Comparison of ENCODE assay signal across 13 cellular contexts in the genomic region with DNA sequence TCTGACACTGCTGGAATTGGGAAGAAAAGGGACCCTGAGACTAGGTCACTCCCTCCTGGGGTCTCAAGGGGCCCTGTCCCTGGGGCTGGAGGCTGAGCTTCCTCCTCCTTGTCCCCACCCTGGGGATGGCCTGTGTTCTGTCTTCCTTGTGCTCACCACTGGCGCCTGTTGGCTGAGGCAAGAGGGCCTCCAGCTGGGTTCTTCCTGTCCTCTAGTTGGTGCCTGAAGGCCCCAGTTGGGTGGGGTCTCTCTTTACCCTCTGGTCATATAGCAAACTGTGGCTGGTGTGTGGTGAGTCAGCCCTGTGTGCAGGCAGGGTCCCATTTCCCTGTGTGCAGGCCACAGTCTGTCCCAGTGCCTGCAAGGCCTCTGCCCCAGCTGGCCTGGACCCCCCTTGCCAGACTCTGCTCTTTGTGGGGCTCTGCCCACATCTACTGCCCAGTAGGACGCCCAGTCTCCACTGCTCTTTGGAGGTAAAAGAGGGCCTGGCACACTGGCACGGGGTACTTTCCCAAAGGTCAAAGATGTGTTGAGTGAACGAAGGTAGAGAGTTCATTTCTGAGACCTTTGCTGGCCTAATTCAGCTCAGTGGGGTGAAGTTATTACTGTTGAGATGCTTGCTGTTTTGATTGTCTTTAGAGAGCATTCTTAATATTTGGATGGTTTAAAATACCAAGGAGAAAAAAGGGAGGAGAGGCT. TPM values are rescaled to one million over a fixed set of nuclear protein-coding genes. Genes with fewer than 3 reads are reported as not detected.
A peak's percentile ranks its signal among the peaks of the same experiment; 100 is the strongest.
DNase-seq lines count a peak whose midpoint lies in the region; ATAC-seq and TF ChIP-seq lines count a peak whose summit lies in the region.
"Had no signal": no experiment of that assay in that cellular context is flagged by ENCODE, and none has a peak within 500 bp of the region (broad histone marks: within the 10 kb centered on the region; RNA-seq: fewer than 3 reads in every experiment).

No MANE protein-coding gene starts in this region.

- H3K27me3 ChIP-seq in CD4-positive, alpha-beta memory T cell (ENCODE audit: insufficient read depth, low read length): no peaks in the 10 kb centered on the region
- no peaks in the 10 kb centered on the region for H3K27me3 ChIP-seq in H9 (ENCODE audit: insufficient read depth, low read length)
- H3K27me3 ChIP-seq in mesenchymal stem cell (ENCODE audit: control insufficient read depth in 1 of 2, insufficient read depth in 1 of 2, low read length in 2 of 2): peaks cover 0 to 6% of the 10 kb centered on the region in 2 experiments
- H3K27me3 ChIP-seq in uterus: no peaks in the 10 kb centered on the region
- no peaks in the 10 kb centered on the region for H3K27me3 ChIP-seq in GM23338 (ENCODE audit: insufficient read depth)
- H3K27me3 ChIP-seq in endodermal cell (ENCODE audit: control insufficient read depth, insufficient read depth, low read length, poor library complexity, severe bottlenecking): no peaks in the 10 kb centered on the region
- H3K27me3 ChIP-seq: vagina had no signal

- H2AFZ ChIP-seq in H9 (ENCODE audit: low read length) (no peak overlapping the region), mesenchymal stem cell (ENCODE audit: low read depth, low read length) (no peak overlapping the region), GM23338 (no peak overlapping the region)

- H3F3A ChIP-seq in GM23338 (replicated peaks; ENCODE audit: low read depth): no peaks in the 10 kb centered on the region

- H3K14ac ChIP-seq in H9 (ENCODE audit: insufficient read depth, low read length) (no peak overlapping the region), mesenchymal stem cell (ENCODE audit: low read length in 2 of 2) (no peak overlapping the region)

- H3K18ac ChIP-seq in H9 (ENCODE audit: insufficient read length, low read depth, low read length): no peak overlapping the region
- H3K18ac ChIP-seq in mesenchymal stem cell (ENCODE audit: low read depth in 1 of 2, low read length in 2 of 2): no peak overlapping the region

- no peak overlapping the region for H3K4me2 ChIP-seq in H9 (ENCODE audit: insufficient read depth, insufficient read length, low read length)
- H3K4me2 ChIP-seq in mesenchymal stem cell (ENCODE audit: low read length, poor library complexity, severe bottlenecking): no peak overlapping the region
- no peak overlapping the region for H3K4me2 ChIP-seq in GM23338

- POLR2A ChIA-PET in CD4-positive, alpha-beta memory T cell (lab: Charles Lee; ENCODE audit: partially characterized antibody): interaction anchor here (0.8 to 1.0 kb wide), 2 partner anchors 19 to 29 kb away, joined by 3 read pairs; no protein-coding TSS in a partner anchor
- POLR2A ChIA-PET in activated CD4-positive, alpha-beta memory T cell treated with anti-CD3 and anti-CD28 coated beads, Interleukin-2, amount 10 ng/mL, durations not matched to agents 7 days and 5 days (lab: Charles Lee): interaction anchor here (0.6 to 2.0 kb wide), 4 partner anchors 14 to 148 kb away, joined by 3 to 7 read pairs (median 4); partner anchors contain the start of genes CDC45, HIRA and MRPL40

- H3K9ac ChIP-seq in H9 (ENCODE audit: extremely low read depth, insufficient read length, low read length) (no peak overlapping the region), mesenchymal stem cell (ENCODE audit: low read length) (no peak overlapping the region), endodermal cell (ENCODE audit: extremely low read depth, low read length, poor library complexity, severe bottlenecking) (no peak overlapping the region)

- no CpG with 5 or more reads among the region's 4 CpGs for WGBS in H9 (ENCODE audit: extremely low coverage, insufficient read length, low lambda C conversion rate)
- 82% methylated on average over 4 of the region's 4 CpGs for WGBS in mesenchymal stem cell
- 89 to 100% methylated on average over 2 to 4 of the region's 4 CpGs for WGBS in endodermal cell (ENCODE audit: insufficient coverage in 1 of 2, insufficient read length in 1 of 2), 2 experiments

- H3K79me1 ChIP-seq in H9 (ENCODE audit: insufficient read depth, low read depth, low read length, poor library complexity, severe bottlenecking) (no peaks in the 10 kb centered on the region), mesenchymal stem cell (replicated peaks; ENCODE audit: low read length, poor library complexity, severe bottlenecking) (no peaks in the 10 kb centered on the region)

- no peak overlapping the region for H2BK20ac ChIP-seq in H9 (ENCODE audit: low read depth, low read length, poor library complexity, severe bottlenecking)

- no peak overlapping the region for H4K91ac ChIP-seq in H9 (ENCODE audit: insufficient read length, low read depth, low read length)
- H4K91ac ChIP-seq in mesenchymal stem cell (ENCODE audit: low read length): peak overlapping the region; percentile 63

- H3K4me1 ChIP-seq in CD4-positive, alpha-beta memory T cell (ENCODE audit: insufficient read depth, low read length): peaks cover 38% of the 10 kb centered on the region
- H3K4me1 ChIP-seq in H9 (ENCODE audit: insufficient read depth, low read length): no peaks in the 10 kb centered on the region; the same call in 1 of the 2 replicates
- H3K4me1 ChIP-seq in mesenchymal stem cell (ENCODE audit: control insufficient read depth, insufficient read depth, low read depth, low read length): peaks cover 8% of the 10 kb centered on the region
- no peaks in the 10 kb centered on the region for H3K4me1 ChIP-seq in uterus
- H3K4me1 ChIP-seq in GM23338 (ENCODE audit: insufficient read depth): no peaks in the 10 kb centered on the region
- H3K4me1 ChIP-seq in endodermal cell (ENCODE audit: control insufficient read depth, insufficient read depth, low read length): no peaks in the 10 kb centered on the region
- H3K4me1 ChIP-seq: HAP-1, prostate gland, vagina had no signal

- no peaks in the 10 kb centered on the region for H3K27me3 Mint-ChIP-seq in CD4-positive, alpha-beta memory T cell
- H3K27me3 Mint-ChIP-seq in H9 (ENCODE audit: low read depth) (peaks cover 6% of the 10 kb centered on the region), GM23338 (ENCODE audit: insufficient read depth, low read depth, poor library complexity) (peaks cover 2% of the 10 kb centered on the region), endodermal cell (ENCODE audit: insufficient read depth) (no peaks in the 10 kb centered on the region)
- H3K27me3 Mint-ChIP-seq in activated CD4-positive, alpha-beta memory T cell treated with anti-CD3 and anti-CD28 coated beads, Interleukin-2, amount 10 ng/mL, durations not matched to agents 7 days and 5 days: peaks cover 1% of the 10 kb centered on the region

- H4K20me1 ChIP-seq in H9 (ENCODE audit: control insufficient read depth, insufficient read depth, insufficient read length) (no peaks in the 10 kb centered on the region), GM23338 (replicated peaks; ENCODE audit: insufficient read depth) (no peaks in the 10 kb centered on the region)

- H2AK5ac ChIP-seq in H9 (ENCODE audit: insufficient read length, low read length): no peak overlapping the region
- H2AK5ac ChIP-seq in mesenchymal stem cell (ENCODE audit: low read length, severe bottlenecking): no peak overlapping the region

- no peak overlapping the region for H2BK5ac ChIP-seq in H9 (ENCODE audit: insufficient read length, low read length)
- H2BK5ac ChIP-seq in mesenchymal stem cell (ENCODE audit: low read depth, low read length, poor library complexity, severe bottlenecking): no peak overlapping the region

- no peak overlapping the region for H4K5ac ChIP-seq in H9 (ENCODE audit: insufficient read length, low read depth, low read length)

- no peak overlapping the region for H3K56ac ChIP-seq in H9 (ENCODE audit: insufficient read length, low read depth, low read length)

- intact Hi-C loops in CD4-positive, alpha-beta memory T cell (cut with micrococcal nuclease): no loop called here
- intact Hi-C loops in uterus (cut with DNase I; ENCODE audit: low total_unique reads): loop anchor here (10.0 kb wide), 1 partner anchor 64 kb away; no protein-coding TSS in a partner anchor

- peak overlapping the region; percentile 58 to 95 (median 85) for H3K27ac Mint-ChIP-seq in CD4-positive, alpha-beta memory T cell
- H3K27ac Mint-ChIP-seq in H9: peak overlapping the region in 2 of 3 experiments; percentile 19 to 40; a peak in 2 of 7 replicates
- peak overlapping the region; percentile 72 for H3K27ac Mint-ChIP-seq in activated CD4-positive, alpha-beta memory T cell treated with anti-CD3 and anti-CD28 coated beads, Interleukin-2, amount 10 ng/mL, durations not matched to agents 7 days and 5 days
- no peak overlapping the region for H3K27ac Mint-ChIP-seq in GM23338
- no peak overlapping the region for H3K27ac Mint-ChIP-seq in endodermal cell

- CTCF ChIA-PET in CD4-positive, alpha-beta memory T cell (lab: Charles Lee; ENCODE audit: partially characterized antibody): interaction anchor here (1.4 kb wide), 1 partner anchor 17 kb away, joined by 3 read pairs; no protein-coding TSS in a partner anchor
- CTCF ChIA-PET in activated CD4-positive, alpha-beta memory T cell treated with anti-CD3 and anti-CD28 coated beads, Interleukin-2, amount 10 ng/mL, durations not matched to agents 7 days and 5 days (lab: Charles Lee): interaction anchor here (0.5 kb wide), 1 partner anchor 469 kb away, joined by 3 read pairs; no protein-coding TSS in a partner anchor

- no peaks in the 10 kb centered on the region for H3K9me3 Mint-ChIP-seq in CD4-positive, alpha-beta memory T cell
- H3K9me3 Mint-ChIP-seq in H9: no peaks in the 10 kb centered on the region
- no peaks in the 10 kb centered on the region for H3K9me3 Mint-ChIP-seq in activated CD4-positive, alpha-beta memory T cell treated with anti-CD3 and anti-CD28 coated beads, Interleukin-2, amount 10 ng/mL, durations not matched to agents 7 days and 5 days
- no peaks in the 10 kb centered on the region for H3K9me3 Mint-ChIP-seq in GM23338
- no peaks in the 10 kb centered on the region for H3K9me3 Mint-ChIP-seq in endodermal cell

- TF ChIP-seq POLR2A in uterus (IDR thresholded peaks at IDR 0.05): no peak

- H2BK12ac ChIP-seq in H9 (ENCODE audit: insufficient read length, low read depth, low read length) (no peak overlapping the region), mesenchymal stem cell (ENCODE audit: low read length in 2 of 2) (no peak overlapping the region)

- H3K23ac ChIP-seq in H9 (ENCODE audit: insufficient read length, low read depth, low read length) (no peak overlapping the region), mesenchymal stem cell (ENCODE audit: low read length in 2 of 2) (no peak overlapping the region)

- no peaks in the 10 kb centered on the region for H3K9me2 ChIP-seq in GM23338 (ENCODE audit: insufficient read depth)

- H3K4ac ChIP-seq in H9 (ENCODE audit: low read depth, low read length) (no peak overlapping the region), mesenchymal stem cell (ENCODE audit: low read depth in 1 of 2, low read length in 2 of 2) (no peak overlapping the region)

- H3K9me3 ChIP-seq in CD4-positive, alpha-beta memory T cell (ENCODE audit: control insufficient read depth in 1 of 2, low read length in 2 of 2): no peaks in the 10 kb centered on the region
- H3K9me3 ChIP-seq in H9 (ENCODE audit: control insufficient read depth, low read depth, low read length): no peaks in the 10 kb centered on the region
- H3K9me3 ChIP-seq in mesenchymal stem cell (ENCODE audit: control insufficient read depth, low read length): no peaks in the 10 kb centered on the region
- no peaks in the 10 kb centered on the region for H3K9me3 ChIP-seq in uterus
- no peaks in the 10 kb centered on the region for H3K9me3 ChIP-seq in endodermal cell (ENCODE audit: control insufficient read depth, low read length)
- H3K9me3 ChIP-seq: HAP-1, prostate gland, vagina had no signal

- H3K23me2 ChIP-seq in H9 (ENCODE audit: insufficient read length, low read depth, low read length, poor library complexity, severe bottlenecking): peaks cover 3% of the 10 kb centered on the region

- peak overlapping the region in 5 of 8 donors; percentile 8 to 65 (median 51) for H3K4me3 Mint-ChIP-seq in CD4-positive, alpha-beta memory T cell
- H3K4me3 Mint-ChIP-seq in H9 (no peak overlapping the region), GM23338 (no peak overlapping the region), endodermal cell (no peak overlapping the region)
- no peak overlapping the region for H3K4me3 Mint-ChIP-seq in activated CD4-positive, alpha-beta memory T cell treated with anti-CD3 and anti-CD28 coated beads, Interleukin-2, amount 10 ng/mL, durations not matched to agents 7 days and 5 days

- H3K79me2 ChIP-seq in H9 (ENCODE audit: insufficient read depth, low read length): no peaks in the 10 kb centered on the region
- H3K79me2 ChIP-seq in GM23338 (replicated peaks; ENCODE audit: insufficient read depth): no peaks in the 10 kb centered on the region

- H3K4me3 ChIP-seq in CD4-positive, alpha-beta memory T cell (ENCODE audit: low read length in 2 of 2): no peak overlapping the region
- H3K4me3 ChIP-seq in mesenchymal stem cell (ENCODE audit: insufficient read depth in 1 of 2, low read depth in 1 of 2, low read length in 2 of 2) (no peak overlapping the region), uterus (no peak overlapping the region), GM23338 (no peak overlapping the region), endodermal cell (ENCODE audit: low read length) (no peak overlapping the region)
- H3K4me3 ChIP-seq: HAP-1, prostate gland, vagina had no signal

- H3K36me3 ChIP-seq in CD4-positive, alpha-beta memory T cell (ENCODE audit: insufficient read depth, low read length): no peaks in the 10 kb centered on the region
- H3K36me3 ChIP-seq in mesenchymal stem cell (ENCODE audit: control insufficient read depth in 1 of 2, insufficient read depth in 2 of 2, low read depth in 1 of 2, low read length in 2 of 2) (no peaks in the 10 kb centered on the region), uterus (no peaks in the 10 kb centered on the region), GM23338 (ENCODE audit: insufficient read depth) (no peaks in the 10 kb centered on the region), endodermal cell (ENCODE audit: control insufficient read depth, insufficient read depth, low read length) (no peaks in the 10 kb centered on the region)
- H3K36me3 ChIP-seq: HAP-1, prostate gland, vagina had no signal

- H4K8ac ChIP-seq in H9 (replicated peaks; ENCODE audit: insufficient read length, low read depth, low read length): no peak overlapping the region
- no peak overlapping the region for H4K8ac ChIP-seq in mesenchymal stem cell (ENCODE audit: low read length)

- H3K27ac ChIP-seq in CD4-positive, alpha-beta memory T cell (ENCODE audit: low read depth, low read length): no peak overlapping the region
- no peak overlapping the region for H3K27ac ChIP-seq in H9 (ENCODE audit: insufficient read length, low read depth, low read length)
- no peak overlapping the region for H3K27ac ChIP-seq in mesenchymal stem cell (ENCODE audit: low read length, poor library complexity, severe bottlenecking)
- peak overlapping the region in 1 of 2 donors; percentile 31 for H3K27ac ChIP-seq in uterus
- no peak overlapping the region for H3K27ac ChIP-seq in GM23338 (ENCODE audit: low read depth)
- no peak overlapping the region for H3K27ac ChIP-seq in endodermal cell (ENCODE audit: low read depth, low read length)
- H3K27ac ChIP-seq: prostate gland, vagina had no signal

- DNase-seq in CD4-positive, alpha-beta memory T cell: no peak
- DNase-seq in H9 (no peak), mesenchymal stem cell (no peak), uterus (no peak), GM23338 (ENCODE audit: low spot score) (no peak), endodermal cell (no peak)
- DNase-seq in activated CD4-positive, alpha-beta memory T cell treated with anti-CD3 and anti-CD28 coated beads, Interleukin-2, amount 10 ng/mL, durations not matched to agents 7 days and 5 days: peak; percentile 21
- DNase-seq: activated CD4-positive, CD25-positive, alpha-beta regulatory T cell; NCI-H1092 had no signal

- H3T11ph ChIP-seq in H9 (ENCODE audit: low read length): no peak overlapping the region

- H2BK120ac ChIP-seq in H9 (ENCODE audit: low read depth, low read length, poor library complexity, severe bottlenecking) (no peak overlapping the region), mesenchymal stem cell (ENCODE audit: low read depth, low read length) (no peak overlapping the region)

- ATAC-seq in GM23338: no peak

- peaks cover 20 to 48% (median 32%) of the 10 kb centered on the region in 4 donors for H3K4me1 Mint-ChIP-seq in CD4-positive, alpha-beta memory T cell
- H3K4me1 Mint-ChIP-seq in H9 (peaks cover 12 to 18% of the 10 kb centered on the region in 2 experiments), GM23338 (peaks cover 18% of the 10 kb centered on the region), endodermal cell (peaks cover 1% of the 10 kb centered on the region)
- peaks cover 44% of the 10 kb centered on the region for H3K4me1 Mint-ChIP-seq in activated CD4-positive, alpha-beta memory T cell treated with anti-CD3 and anti-CD28 coated beads, Interleukin-2, amount 10 ng/mL, durations not matched to agents 7 days and 5 days

- TF ChIP-seq CTCF in H9 (conservative IDR thresholded peaks at IDR 0.05): no peak
- TF ChIP-seq CTCF in uterus (IDR thresholded peaks at IDR 0.05): no peak
- TF ChIP-seq CTCF in GM23338 (conservative IDR thresholded peaks at IDR 0.05; ENCODE audit: low read depth in 2 of 2): no peak
- no peak for TF ChIP-seq CTCF in endodermal cell (conservative IDR thresholded peaks at IDR 0.05)

- no peak overlapping the region for H2BK15ac ChIP-seq in H9 (ENCODE audit: low read depth, low read length)
- no peak overlapping the region for H2BK15ac ChIP-seq in mesenchymal stem cell (ENCODE audit: low read depth, poor library complexity, severe bottlenecking)

- H3K36me3 Mint-ChIP-seq in CD4-positive, alpha-beta memory T cell: no peaks in the 10 kb centered on the region
- H3K36me3 Mint-ChIP-seq in H9 (ENCODE audit: insufficient read depth in 1 of 3, low read depth in 3 of 3) (no peaks in the 10 kb centered on the region), GM23338 (ENCODE audit: low read depth) (no peaks in the 10 kb centered on the region), endodermal cell (ENCODE audit: low read depth) (no peaks in the 10 kb centered on the region)
- H3K36me3 Mint-ChIP-seq in activated CD4-positive, alpha-beta memory T cell treated with anti-CD3 and anti-CD28 coated beads, Interleukin-2, amount 10 ng/mL, durations not matched to agents 7 days and 5 days (ENCODE audit: low read depth): no peaks in the 10 kb centered on the region

RNA-seq across cellular contexts. Expression of gene CLDN5, which starts 55.1 kb away (rescaled TPM):
- not detected for total RNA-seq in CD4-positive, alpha-beta memory T cell
- polyA plus RNA-seq in CD4-positive, alpha-beta memory T cell: under 1 TPM; 0.18 to 0.72 TPM
- total RNA-seq in H9 (2021) (0.26 and 0.44 TPM in 2 replicates), uterus (100 to 1,000 TPM in 3 of 4 donors, 10 to 100 TPM in 1; 65.7 to 671 (median 224) TPM), endodermal cell (under 1 TPM; 0.20 to 0.66 TPM)
- total RNA-seq in activated CD4-positive, alpha-beta memory T cell treated with anti-CD3 and anti-CD28 coated beads, Interleukin-2, amount 10 ng/mL, durations not matched to agents 7 days and 5 days: under 1 TPM in 1 of 2 experiments, not detected in 1; 0.38 TPM
- polyA plus RNA-seq in mesenchymal stem cell (2013, experiment 1 of 2): 0.06 TPM
- 0.10 TPM for polyA plus RNA-seq in mesenchymal stem cell (2013, experiment 2 of 2)
- total RNA-seq in GM23338 (2014; rRNA removed; shearing (Covaris generic)): 1.4 and 3.2 TPM in 2 replicates
- polyA plus RNA-seq in GM23338 (2016; fragmentation: Nextera tagmentation; extraction: Ambion mirVana): 2.0 and 3.9 TPM in 2 replicates
- 21.6 TPM for polyA plus RNA-seq in endodermal cell (2013, experiment 1 of 2)
- polyA plus RNA-seq in endodermal cell (2013, experiment 2 of 2): 20.6 TPM
- polyA plus RNA-seq: fibroblast of lung had no signal

Comparison
In these comparisons a context has a peak if more than half of its experiments do, and no peak if none do; other contexts are left out.
1. H3K27ac Mint-ChIP-seq: peak in CD4-positive, alpha-beta memory T cell (7 of 7), H9 (2 of 3) and activated CD4-positive, alpha-beta memory T cell treated with anti-CD3 and anti-CD28 coated beads, Interleukin-2, amount 10 ng/mL, durations not matched to agents 7 days and 5 days (single experiment); none in GM23338 (single experiment) and endodermal cell (single experiment).
2. H3K4me3 Mint-ChIP-seq: peak in CD4-positive, alpha-beta memory T cell (5 of 8); none in H9 (0 of 2), activated CD4-positive, alpha-beta memory T cell treated with anti-CD3 and anti-CD28 coated beads, Interleukin-2, amount 10 ng/mL, durations not matched to agents 7 days and 5 days (single experiment), GM23338 (single experiment) and endodermal cell (single experiment).
3. RNA of gene CLDN5, which starts 55.1 kb away (total RNA-seq): 65.7 to 671 TPM in uterus; 1.4 to 3.2 TPM in GM23338, 0.20 to 0.66 TPM in endodermal cell, 0.26 to 0.44 TPM in H9, 0.38 TPM in activated CD4-positive, alpha-beta memory T cell treated with anti-CD3 and anti-CD28 coated beads, Interleukin-2, amount 10 ng/mL, durations not matched to agents 7 days and 5 days and not detected in CD4-positive, alpha-beta memory T cell; every median in the first group is over 10 times any median in the second.